Comparison of ENCODE assay signal across 8 cellular contexts in the genomic region with DNA sequence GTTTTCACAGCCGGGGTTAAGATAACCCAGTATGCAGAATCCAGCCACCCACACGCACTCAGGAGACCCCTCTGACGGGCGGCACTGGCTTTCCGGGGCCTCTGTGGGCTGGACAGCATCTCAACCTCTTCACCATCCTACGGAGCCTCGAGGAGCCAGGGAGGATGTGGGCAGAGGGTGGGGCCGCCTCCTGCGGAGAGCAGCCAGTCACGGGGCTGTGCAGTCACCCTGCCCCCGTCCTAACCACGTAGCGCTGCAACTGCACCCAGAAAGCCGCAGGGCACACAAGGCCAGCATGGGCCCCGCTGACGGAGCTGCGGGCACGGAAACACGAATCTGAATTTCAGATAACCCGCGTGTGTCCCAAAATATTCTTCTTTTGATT.
DNase-seq lines count a peak whose midpoint lies in the region; ATAC-seq, FAIRE-seq and TF ChIP-seq lines count a peak whose summit lies in the region.
"Had no signal": no experiment of that assay in that cellular context is flagged by ENCODE, and none has a peak within 500 bp of the region (broad histone marks: within the 10 kb centered on the region; RNA-seq: fewer than 3 reads in every experiment).

No MANE protein-coding gene starts in this region.

- peak overlapping the region; percentile 70 for H3K9ac ChIP-seq in astrocyte (ENCODE audit: low read length)
- H3K9ac ChIP-seq in mucosa of rectum (ENCODE audit: low read depth in 1 of 2, low read length in 2 of 2), result peak overlapping the region; percentile 8 to 38

- peaks cover 11% of the 10 kb centered on the region for H3K36me3 Mint-ChIP-seq in astrocyte (ENCODE audit: low read depth, unreplicated experiment)

- H3K4me1 Mint-ChIP-seq in astrocyte (ENCODE audit: low read depth, unreplicated experiment), result peaks cover 2% of the 10 kb centered on the region

- peak overlapping the region; percentile 39 for H2AFZ ChIP-seq in astrocyte (ENCODE audit: low read depth, low read length)

- H3K36me3 ChIP-seq in astrocyte (ENCODE audit: insufficient read depth, low read length), result no peaks in the 10 kb centered on the region
- H3K36me3 ChIP-seq in mucosa of rectum (ENCODE audit: control insufficient read depth in 2 of 2, insufficient read depth in 2 of 2, low read length in 2 of 2), result peaks cover 0 to 3% of the 10 kb centered on the region in 2 donors

- TF ChIP-seq CTCF in astrocyte (IDR thresholded peaks at IDR 0.05; ENCODE audit: insufficient read depth, low read depth, low read length), result no peak

- H3K27me3 ChIP-seq in astrocyte (ENCODE audit: insufficient read depth, low read length) (no peaks in the 10 kb centered on the region), mucosa of rectum (ENCODE audit: control insufficient read depth in 2 of 2, insufficient read depth in 2 of 2, low read length in 2 of 2) (no peaks in the 10 kb centered on the region)

- H3K27me3 Mint-ChIP-seq in astrocyte (ENCODE audit: low read depth, unreplicated experiment), result no peaks in the 10 kb centered on the region

- H3K27ac ChIP-seq in astrocyte (ENCODE audit: low read depth, low read length) (peak overlapping the region; percentile 66), mucosa of rectum (ENCODE audit: low read depth in 2 of 2, low read length in 2 of 2) (peak overlapping the region; percentile 58 to 75)

- H3K79me2 ChIP-seq in astrocyte (ENCODE audit: insufficient read depth, low read length), result no peaks in the 10 kb centered on the region

- H4K20me1 ChIP-seq in astrocyte (ENCODE audit: insufficient read depth, low read length), result no peaks in the 10 kb centered on the region

- no peak overlapping the region for H3K4me3 Mint-ChIP-seq in astrocyte (ENCODE audit: unreplicated experiment)

- H3K27ac Mint-ChIP-seq in astrocyte (ENCODE audit: unreplicated experiment), result no peak overlapping the region

- peak; percentile 91 for DNase-seq in T-helper 22 cell (ENCODE audit: low read depth)
- DNase-seq in astrocyte (ENCODE audit: low read depth), result peak; percentile 55
- peak; percentile 66 for DNase-seq in stromal cell of bone marrow (ENCODE audit: low read depth)
- DNase-seq in hippocampal formation (lab: John Stamatoyannopoulos, UW), result no peak

- H3K4me3 ChIP-seq in astrocyte (ENCODE audit: insufficient read depth, low read depth, low read length) (no peak overlapping the region), mucosa of rectum (ENCODE audit: low read length in 2 of 2) (peak overlapping the region; percentile 30 to 73)

- H3K4me1 ChIP-seq in astrocyte (ENCODE audit: insufficient read depth, low read length), result peaks cover 18% of the 10 kb centered on the region
- H3K4me1 ChIP-seq in mucosa of rectum (ENCODE audit: control insufficient read depth in 2 of 2, insufficient read depth in 2 of 2, low read length in 2 of 2), result peaks cover 5% of the 10 kb centered on the region in 2 donors

- H3K9me3 ChIP-seq in astrocyte (ENCODE audit: insufficient read depth, low read depth, low read length) (no peaks in the 10 kb centered on the region), mucosa of rectum (ENCODE audit: control insufficient read depth in 2 of 2, low read length in 2 of 2) (no peaks in the 10 kb centered on the region)

- peak overlapping the region; percentile 70 for H3K4me2 ChIP-seq in astrocyte (ENCODE audit: low read length)

- ATAC-seq in GM19324 (IDR thresholded peaks at IDR 0.05; ENCODE audit: low FRiP score, unreplicated experiment) (peak; percentile 92), HG03280 (IDR thresholded peaks at IDR 0.05; ENCODE audit: unreplicated experiment) (peak; percentile 90)

- H3K9me3 Mint-ChIP-seq in astrocyte (ENCODE audit: unreplicated experiment), result peaks cover 2% of the 10 kb centered on the region

- FAIRE-seq in astrocyte (lab: Jason Lieb, UNC), result no peak
- FAIRE-seq: endometrium had no signal

Comparison
In these comparisons a context has a peak if more than half of its experiments do, and no peak if none do; other contexts are left out.
1. DNase-seq: peak in T-helper 22 cell (single experiment), astrocyte (single experiment) and stromal cell of bone marrow (single experiment); none in hippocampal formation (0 of 2).